In the genomic region with DNA sequence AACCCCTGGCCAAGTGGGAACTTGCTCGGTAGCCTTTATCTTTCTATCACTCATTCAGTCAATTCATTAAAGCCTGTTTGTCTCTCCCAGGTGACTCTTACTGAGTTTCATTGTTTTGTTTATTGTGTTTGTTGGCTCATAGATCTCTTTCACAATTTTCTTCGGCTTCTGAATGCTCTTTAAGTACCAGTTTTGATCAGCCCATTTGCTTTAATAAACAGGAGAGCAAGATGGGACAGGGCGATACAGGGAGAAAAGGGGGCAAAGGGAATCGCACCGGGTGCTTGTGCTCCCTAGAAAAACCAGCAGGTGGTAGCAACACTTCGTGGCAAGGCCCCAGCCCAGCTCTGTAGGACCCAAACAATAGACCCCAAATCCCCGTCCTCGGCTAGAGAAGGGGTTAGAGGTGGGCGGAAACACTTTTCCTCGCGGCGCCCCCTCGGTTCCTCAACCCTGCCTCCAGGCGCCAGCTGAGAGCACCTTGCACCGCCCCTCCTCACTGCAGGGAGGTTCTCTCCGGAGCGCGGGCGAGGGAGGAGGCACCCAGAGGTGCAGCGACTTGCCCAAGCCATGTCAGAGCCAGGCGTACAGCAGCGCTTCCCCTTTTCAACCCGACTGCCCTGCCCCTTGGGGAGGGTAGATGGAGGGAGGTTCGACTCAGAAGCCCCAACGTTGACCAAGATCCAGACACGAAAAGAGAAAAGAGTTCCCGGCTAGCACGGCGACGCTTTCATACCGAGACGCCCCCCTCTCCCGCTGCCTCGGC, we compare ENCODE assay signal across 8 cellular contexts. TPM values are rescaled to one million over a fixed set of nuclear protein-coding genes. Genes with fewer than 3 reads are reported as not detected.
DNase-seq lines count a peak whose midpoint lies in the region; ATAC-seq, FAIRE-seq and TF ChIP-seq lines count a peak whose summit lies in the region.

No MANE protein-coding gene starts in this region.

- peak overlapping the region; percentile 62 to 71 for H3K27ac ChIP-seq in tibial artery

- no peaks in the 10 kb centered on the region for H3K9me3 ChIP-seq in tibial artery

- ATAC-seq in GM21360 (IDR thresholded peaks at IDR 0.05; ENCODE audit: unreplicated experiment) = peak; percentile 82
- ATAC-seq in omental fat pad (ENCODE audit: low FRiP score) = peak; percentile 65

- H3K4me3 ChIP-seq in tibial artery = peak overlapping the region; percentile 77 to 84

- no peaks in the 10 kb centered on the region for H3K36me3 ChIP-seq in tibial artery

- intact Hi-C loops in tibial artery (cut with DNase I; ENCODE audit: low total_unique reads) = loop anchor here (2.0 kb wide), 1 partner anchor 149 kb away; no protein-coding TSS in a partner anchor

- FAIRE-seq in D721Med (lab: Jason Lieb, UNC) = no peak

- H3K27me3 ChIP-seq in tibial artery = peaks cover 0 to 10% of the 10 kb centered on the region in 2 donors

- peaks cover 0 to 29% (median 17%) of the 10 kb centered on the region in 4 donors for H3K4me1 ChIP-seq in tibial artery

- TF ChIP-seq CTCF in D721Med (IDR thresholded peaks at IDR 0.05; ENCODE audit: insufficient read depth, missing control alignments) (peak; percentile 76), omental fat pad (IDR thresholded peaks at IDR 0.05) (peak in 2 of 3 donors; percentile 6 to 29), tibial artery (IDR thresholded peaks at IDR 0.05) (peak; percentile 82 to 86)

- DNase-seq in D721Med (ENCODE audit: insufficient read length, low spot score) = no peak
- DNase-seq in HS-27A (ENCODE audit: low read depth) = peak; percentile 27
- peak; percentile 46 for DNase-seq in SIG-M5 (lab: John Stamatoyannopoulos, UW)
- peak; percentile 68 for DNase-seq in activated naive CD4-positive, alpha-beta T cell treated with Interleukin-2 at 50 U/mL for 16 hours
- peak; percentile 33 for DNase-seq in glomerular endothelial cell (ENCODE audit: extremely low read depth, low read depth, low spot score)
- no peak for DNase-seq in omental fat pad (ENCODE audit: low spot score)
- DNase-seq in tibial artery = peak; percentile 66 to 82

RNA-seq across cellular contexts. Expression of a gene that starts 1.0 kb away (rescaled TPM):
- 3.5 and 3.8 TPM in 2 replicates for total RNA-seq in glomerular endothelial cell
- total RNA-seq in omental fat pad = 10 to 100 TPM; 16.9 to 89.0 (median 45.7) TPM

RNA-seq across cellular contexts. Expression of a gene that starts 31.6 kb away (rescaled TPM):
- not detected in 2 replicates for total RNA-seq in glomerular endothelial cell
- under 1 TPM; under 0.01 to 0.65 (median 0.52) TPM for total RNA-seq in omental fat pad

Comparison
In these comparisons a context has a peak if more than half of its experiments do, and no peak if none do; other contexts are left out.
1. DNase-seq: peak in HS-27A (single experiment), SIG-M5 (single experiment), activated naive CD4-positive, alpha-beta T cell treated with Interleukin-2 at 50 U/mL for 16 hours (single experiment), glomerular endothelial cell (single experiment) and tibial artery (2 of 2); none in D721Med (single experiment) and omental fat pad (single experiment).
2. CTCF ChIP-seq: peak in every context shown above with its lines; median percentile 84 in tibial artery; 76 in D721Med; 18 in omental fat pad.